In the genomic region with DNA sequence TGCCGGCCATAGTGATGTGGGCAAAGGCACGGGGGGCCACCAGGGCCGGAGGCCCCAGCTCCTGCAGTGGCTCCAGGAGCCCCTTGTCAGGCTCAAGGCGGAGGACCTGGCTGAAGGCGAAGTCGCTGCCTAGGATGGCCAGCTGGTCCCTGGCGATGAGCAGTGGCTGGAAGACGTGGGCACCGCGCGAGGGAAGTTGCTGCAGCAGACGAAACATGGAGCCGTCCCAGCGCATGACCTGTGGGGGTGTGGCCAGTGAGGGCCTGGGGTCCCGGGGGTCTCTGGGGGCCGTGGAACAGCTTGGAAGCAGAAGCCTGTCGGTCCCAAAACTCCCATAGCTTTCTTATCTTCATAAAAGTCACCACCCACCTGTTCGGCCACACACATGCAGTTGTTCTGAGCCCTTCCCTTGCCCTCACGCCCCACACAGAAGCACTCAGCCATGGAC, we compare ENCODE assay signal across 1 cellular context.
TF ChIP-seq lines count a peak whose summit lies in the region.

No MANE protein-coding gene starts in this region.

TF ChIP-seq in HCT116, 20 proteins besides CTCF, POLR2A, EP300 and RAD21:
- TF ChIP-seq EZH2phosphoT487 (IDR thresholded peaks at IDR 0.05; ENCODE audit: borderline replicate concordance) (no peak), EZH2 (IDR thresholded peaks at IDR 0.05) (no peak), CBX3 (IDR thresholded peaks at IDR 0.05; ENCODE audit: low read depth) (no peak), FOSL1 (IDR thresholded peaks at IDR 0.05; ENCODE audit: low read depth) (no peak), ZFX (IDR thresholded peaks at IDR 0.05) (no peak), YY1 (IDR thresholded peaks at IDR 0.05; ENCODE audit: extremely low read depth, insufficient replicate concordance, low read depth, low read length) (no peak), JUND (IDR thresholded peaks at IDR 0.05) (no peak), SIN3A (IDR thresholded peaks at IDR 0.05; ENCODE audit: low read depth) (no peak), TCF7L2 (IDR thresholded peaks at IDR 0.05; ENCODE audit: borderline replicate concordance, extremely low read depth, insufficient read depth, insufficient read length) (no peak), ELF1 (IDR thresholded peaks at IDR 0.05; ENCODE audit: borderline replicate concordance, low read depth) (no peak), ZNF274 (IDR thresholded peaks at IDR 0.05; ENCODE audit: low read depth, low read length) (no peak)
- TF ChIP-seq, protein P1, sequence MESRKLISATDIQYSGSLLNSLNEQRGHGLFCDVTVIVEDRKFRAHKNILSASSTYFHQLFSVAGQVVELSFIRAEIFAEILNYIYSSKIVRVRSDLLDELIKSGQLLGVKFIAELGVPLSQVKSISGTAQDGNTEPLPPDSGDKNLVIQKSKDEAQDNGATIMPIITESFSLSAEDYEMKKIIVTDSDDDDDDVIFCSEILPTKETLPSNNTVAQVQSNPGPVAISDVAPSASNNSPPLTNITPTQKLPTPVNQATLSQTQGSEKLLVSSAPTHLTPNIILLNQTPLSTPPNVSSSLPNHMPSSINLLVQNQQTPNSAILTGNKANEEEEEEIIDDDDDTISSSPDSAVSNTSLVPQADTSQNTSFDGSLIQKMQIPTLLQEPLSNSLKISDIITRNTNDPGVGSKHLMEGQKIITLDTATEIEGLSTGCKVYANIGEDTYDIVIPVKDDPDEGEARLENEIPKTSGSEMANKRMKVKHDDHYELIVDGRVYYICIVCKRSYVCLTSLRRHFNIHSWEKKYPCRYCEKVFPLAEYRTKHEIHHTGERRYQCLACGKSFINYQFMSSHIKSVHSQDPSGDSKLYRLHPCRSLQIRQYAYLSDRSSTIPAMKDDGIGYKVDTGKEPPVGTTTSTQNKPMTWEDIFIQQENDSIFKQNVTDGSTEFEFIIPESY (IDR thresholded peaks at IDR 0.05; ENCODE audit: extremely low read depth, insufficient replicate concordance, low read length), result no peak
- TF ChIP-seq, protein P2, sequence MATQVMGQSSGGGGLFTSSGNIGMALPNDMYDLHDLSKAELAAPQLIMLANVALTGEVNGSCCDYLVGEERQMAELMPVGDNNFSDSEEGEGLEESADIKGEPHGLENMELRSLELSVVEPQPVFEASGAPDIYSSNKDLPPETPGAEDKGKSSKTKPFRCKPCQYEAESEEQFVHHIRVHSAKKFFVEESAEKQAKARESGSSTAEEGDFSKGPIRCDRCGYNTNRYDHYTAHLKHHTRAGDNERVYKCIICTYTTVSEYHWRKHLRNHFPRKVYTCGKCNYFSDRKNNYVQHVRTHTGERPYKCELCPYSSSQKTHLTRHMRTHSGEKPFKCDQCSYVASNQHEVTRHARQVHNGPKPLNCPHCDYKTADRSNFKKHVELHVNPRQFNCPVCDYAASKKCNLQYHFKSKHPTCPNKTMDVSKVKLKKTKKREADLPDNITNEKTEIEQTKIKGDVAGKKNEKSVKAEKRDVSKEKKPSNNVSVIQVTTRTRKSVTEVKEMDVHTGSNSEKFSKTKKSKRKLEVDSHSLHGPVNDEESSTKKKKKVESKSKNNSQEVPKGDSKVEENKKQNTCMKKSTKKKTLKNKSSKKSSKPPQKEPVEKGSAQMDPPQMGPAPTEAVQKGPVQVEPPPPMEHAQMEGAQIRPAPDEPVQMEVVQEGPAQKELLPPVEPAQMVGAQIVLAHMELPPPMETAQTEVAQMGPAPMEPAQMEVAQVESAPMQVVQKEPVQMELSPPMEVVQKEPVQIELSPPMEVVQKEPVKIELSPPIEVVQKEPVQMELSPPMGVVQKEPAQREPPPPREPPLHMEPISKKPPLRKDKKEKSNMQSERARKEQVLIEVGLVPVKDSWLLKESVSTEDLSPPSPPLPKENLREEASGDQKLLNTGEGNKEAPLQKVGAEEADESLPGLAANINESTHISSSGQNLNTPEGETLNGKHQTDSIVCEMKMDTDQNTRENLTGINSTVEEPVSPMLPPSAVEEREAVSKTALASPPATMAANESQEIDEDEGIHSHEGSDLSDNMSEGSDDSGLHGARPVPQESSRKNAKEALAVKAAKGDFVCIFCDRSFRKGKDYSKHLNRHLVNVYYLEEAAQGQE (IDR thresholded peaks at IDR 0.05; ENCODE audit: low read depth), result no peak
TF ChIP-seq in HCT116: peak in this region for 0.
